Comparison of ENCODE assay signal across 1 cellular context in genomic region chr3:187714404-187714979, GRCh38.
TF ChIP-seq lines count a peak whose summit lies in the region.

No MANE protein-coding gene starts in this region.

TF ChIP-seq in IMR-90, 13 proteins besides CTCF, POLR2A, EP300 and RAD21:
- TF ChIP-seq MAZ (IDR thresholded peaks at IDR 0.05; ENCODE audit: borderline replicate concordance, low read depth, low read length) (no peak), USF2 (IDR thresholded peaks at IDR 0.05; ENCODE audit: low read depth, low read length) (no peak), RCOR1 (IDR thresholded peaks at IDR 0.05; ENCODE audit: insufficient replicate concordance, low read length) (no peak), BHLHE40 (IDR thresholded peaks at IDR 0.05; ENCODE audit: low read depth, low read length) (no peak), SMC3 (IDR thresholded peaks at IDR 0.05; ENCODE audit: low read depth, low read length) (peak; percentile 85), CHD1 (IDR thresholded peaks at IDR 0.05; ENCODE audit: low read depth, low read length) (no peak)
- TF ChIP-seq, protein P1, sequence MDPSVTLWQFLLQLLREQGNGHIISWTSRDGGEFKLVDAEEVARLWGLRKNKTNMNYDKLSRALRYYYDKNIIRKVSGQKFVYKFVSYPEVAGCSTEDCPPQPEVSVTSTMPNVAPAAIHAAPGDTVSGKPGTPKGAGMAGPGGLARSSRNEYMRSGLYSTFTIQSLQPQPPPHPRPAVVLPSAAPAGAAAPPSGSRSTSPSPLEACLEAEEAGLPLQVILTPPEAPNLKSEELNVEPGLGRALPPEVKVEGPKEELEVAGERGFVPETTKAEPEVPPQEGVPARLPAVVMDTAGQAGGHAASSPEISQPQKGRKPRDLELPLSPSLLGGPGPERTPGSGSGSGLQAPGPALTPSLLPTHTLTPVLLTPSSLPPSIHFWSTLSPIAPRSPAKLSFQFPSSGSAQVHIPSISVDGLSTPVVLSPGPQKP (IDR thresholded peaks at IDR 0.05; ENCODE audit: borderline replicate concordance, low read depth, low read length) = no peak
